In the genomic region with DNA sequence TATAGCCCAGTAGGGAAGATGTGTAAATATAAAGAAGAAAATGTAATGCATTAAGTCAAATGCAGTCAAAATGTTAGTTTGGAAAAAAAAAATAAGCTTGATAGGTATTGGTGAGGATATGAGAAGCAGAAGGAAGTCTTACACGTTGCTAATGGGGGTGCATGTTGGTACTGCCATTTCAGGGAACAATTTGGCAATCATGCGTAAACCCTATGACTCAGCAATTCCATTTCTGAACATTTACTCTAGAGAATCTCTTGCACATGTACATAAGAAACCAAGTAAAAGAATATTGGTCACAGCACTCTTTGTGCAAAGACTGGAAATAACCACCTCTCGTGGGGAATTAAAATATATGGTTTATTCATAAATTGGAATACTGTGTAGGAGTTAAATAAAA, we compare ENCODE assay signal across 8 cellular contexts. TPM values are rescaled to one million over a fixed set of nuclear protein-coding genes. Genes with fewer than 3 reads are reported as not detected.
DNase-seq lines count a peak whose midpoint lies in the region; ATAC-seq, FAIRE-seq and TF ChIP-seq lines count a peak whose summit lies in the region.

No MANE protein-coding gene starts in this region.

- H3K4me3 Mint-ChIP-seq in CD14-positive monocyte (peak overlapping the region; percentile 8 to 64), H9 (no peak overlapping the region)

- no peak overlapping the region for H4K91ac ChIP-seq in H9 (ENCODE audit: insufficient read length, low read depth, low read length)

- intact Hi-C loops in CD14-positive monocyte (cut with micrococcal nuclease) (loop anchor here in 1 of 2 donors (5.0 to 10.0 kb wide), 4 partner anchors 108 to 263 kb away; no protein-coding TSS in a partner anchor), pancreas (cut with DNase I) (no loop called here)

- H3K9ac ChIP-seq in H9 (ENCODE audit: extremely low read depth, insufficient read length, low read length) = no peak overlapping the region

- H3K4ac ChIP-seq in H9 (ENCODE audit: low read depth, low read length) = no peak overlapping the region

- H2BK20ac ChIP-seq in H9 (ENCODE audit: low read depth, low read length, poor library complexity, severe bottlenecking) = no peak overlapping the region

- H3K79me2 ChIP-seq in H9 (ENCODE audit: insufficient read depth, low read length) = no peaks in the 10 kb centered on the region

- H3K27me3 ChIP-seq in pancreas (no peaks in the 10 kb centered on the region), H9 (ENCODE audit: insufficient read depth, low read length) (no peaks in the 10 kb centered on the region)

- H3K14ac ChIP-seq in H9 (ENCODE audit: insufficient read depth, low read length) = no peak overlapping the region

- H3K4me3 ChIP-seq in choroid plexus epithelial cell (ENCODE audit: low read depth, low read length) (no peak overlapping the region), pancreas (no peak overlapping the region)

- H3K56ac ChIP-seq in H9 (ENCODE audit: insufficient read length, low read depth, low read length) = no peak overlapping the region

- H2BK12ac ChIP-seq in H9 (ENCODE audit: insufficient read length, low read depth, low read length) = no peak overlapping the region

- H3K23me2 ChIP-seq in H9 (ENCODE audit: insufficient read length, low read depth, low read length, poor library complexity, severe bottlenecking) = no peaks in the 10 kb centered on the region

- H2BK15ac ChIP-seq in H9 (ENCODE audit: low read depth, low read length) = no peak overlapping the region

- H2AFZ ChIP-seq in H9 (ENCODE audit: low read length) = no peak overlapping the region

- no peak overlapping the region for H2AK5ac ChIP-seq in H9 (ENCODE audit: insufficient read length, low read length)

- no peaks in the 10 kb centered on the region for H3K79me1 ChIP-seq in H9 (ENCODE audit: insufficient read depth, low read depth, low read length, poor library complexity, severe bottlenecking)

- H3K36me3 ChIP-seq in pancreas = no peaks in the 10 kb centered on the region

- peaks cover 67% of the 10 kb centered on the region for H3K4me1 Mint-ChIP-seq in CD14-positive monocyte
- H3K4me1 Mint-ChIP-seq in H9 = peaks cover 4 to 7% of the 10 kb centered on the region in 2 experiments; a peak in 1 of 4 replicates

- no peak overlapping the region for H3T11ph ChIP-seq in H9 (ENCODE audit: low read length)

- H3K27me3 Mint-ChIP-seq in CD14-positive monocyte (ENCODE audit: low read depth in 3 of 3) (peaks cover 0 to 5% (median 0%) of the 10 kb centered on the region in 3 donors), H9 (ENCODE audit: low read depth) (no peaks in the 10 kb centered on the region)

- ATAC-seq in GM21447 (IDR thresholded peaks at IDR 0.05; ENCODE audit: unreplicated experiment) (peak; percentile 44), pancreas (peak in 3 of 4 donors; percentile 47 to 76 (median 61)), HG03460 (IDR thresholded peaks at IDR 0.05; ENCODE audit: unreplicated experiment) (no peak)

- no peak overlapping the region for H4K5ac ChIP-seq in H9 (ENCODE audit: insufficient read length, low read depth, low read length)

- no peak for FAIRE-seq in pancreas (lab: Jason Lieb, UNC)

- H3K27ac ChIP-seq in pancreas = no peak overlapping the region
- H3K27ac ChIP-seq in H9 (ENCODE audit: insufficient read length, low read depth, low read length) = no peak overlapping the region

- H4K20me1 ChIP-seq in H9 (ENCODE audit: control insufficient read depth, insufficient read depth, insufficient read length) = no peaks in the 10 kb centered on the region

- no peak overlapping the region for H3K4me2 ChIP-seq in H9 (ENCODE audit: insufficient read depth, insufficient read length, low read length)

- H3K9me3 ChIP-seq in pancreas (no peaks in the 10 kb centered on the region), H9 (ENCODE audit: control insufficient read depth, low read depth, low read length) (no peaks in the 10 kb centered on the region)

- DNase-seq in CD14-positive monocyte (ENCODE audit: low spot score) = peak; percentile 74
- peak; percentile 74 for DNase-seq in NCI-H226
- DNase-seq in choroid plexus epithelial cell (ENCODE audit: low read depth) = peak; percentile 94
- DNase-seq in pancreas = no peak
- no peak for DNase-seq in NCI-H774 (lab: John Stamatoyannopoulos, UW)
- no peak for DNase-seq in H9

- H3K36me3 Mint-ChIP-seq in CD14-positive monocyte (peaks cover 0 to 2% of the 10 kb centered on the region in 2 donors), H9 (ENCODE audit: insufficient read depth in 1 of 3, low read depth in 3 of 3) (no peaks in the 10 kb centered on the region; a peak in 1 of 7 replicates)

- H4K8ac ChIP-seq in H9 (replicated peaks; ENCODE audit: insufficient read length, low read depth, low read length) = no peak overlapping the region

- WGBS in pancreas, 2 donors = 69% methylated on average over 3 of the region's 3 CpGs
- WGBS in H9 (ENCODE audit: extremely low coverage, insufficient read length, low lambda C conversion rate) = no CpG with 5 or more reads among the region's 3 CpGs

- TF ChIP-seq CTCF in CD14-positive monocyte (IDR thresholded peaks at IDR 0.05) (no peak), choroid plexus epithelial cell (conservative IDR thresholded peaks at IDR 0.05; ENCODE audit: low read depth, low read length) (no peak), pancreas (IDR thresholded peaks at IDR 0.05) (no peak), H9 (conservative IDR thresholded peaks at IDR 0.05) (no peak)

- H3K18ac ChIP-seq in H9 (ENCODE audit: insufficient read length, low read depth, low read length) = no peak overlapping the region

- H3K4me1 ChIP-seq in pancreas = peaks cover 0 to 2% (median 0%) of the 10 kb centered on the region in 3 donors
- no peaks in the 10 kb centered on the region for H3K4me1 ChIP-seq in H9 (ENCODE audit: insufficient read depth, low read length)

- no peak overlapping the region for H3K23ac ChIP-seq in H9 (ENCODE audit: insufficient read length, low read depth, low read length)

- H2BK120ac ChIP-seq in H9 (ENCODE audit: low read depth, low read length, poor library complexity, severe bottlenecking) = no peak overlapping the region

- H3K9me3 Mint-ChIP-seq in CD14-positive monocyte (no peaks in the 10 kb centered on the region), H9 (no peaks in the 10 kb centered on the region; a peak in 1 of 5 replicates)

- H3K27ac Mint-ChIP-seq in CD14-positive monocyte (peak overlapping the region; percentile 97 to 99 (median 97)), H9 (no peak overlapping the region; a peak in 1 of 7 replicates)

- no peak overlapping the region for H2BK5ac ChIP-seq in H9 (ENCODE audit: insufficient read length, low read length)

RNA-seq across cellular contexts. Expression of gene TIMP4, which starts 35.5 kb away (rescaled TPM):
- polyA plus RNA-seq in CD14-positive monocyte = not detected
- total RNA-seq in pancreas = 1 to 10 TPM in 4 of 6 donors, under 1 TPM in 2; 0.12 to 4.6 (median 1.2) TPM
- 1 to 10 TPM; 2.1 to 3.0 TPM for polyA plus RNA-seq in pancreas
- total RNA-seq in H9 (2021) = 8.4 and 8.5 TPM in 2 replicates

Comparison
In these comparisons a context has a peak if more than half of its experiments do, and no peak if none do; other contexts are left out.
1. DNase-seq: peak in CD14-positive monocyte (single experiment), NCI-H226 (single experiment) and choroid plexus epithelial cell (single experiment); none in pancreas (0 of 6), NCI-H774 (single experiment) and H9 (single experiment).
2. H3K27ac Mint-ChIP-seq: peak in CD14-positive monocyte (7 of 7); none in H9 (0 of 3).
3. H3K4me3 Mint-ChIP-seq: peak in CD14-positive monocyte (2 of 2); none in H9 (0 of 2).